1 cellular context compared by ENCODE assay signal in genomic region chr2:9797681-9798556, GRCh38.
TF ChIP-seq lines count a peak whose summit lies in the region.

No MANE protein-coding gene starts in this region.

TF ChIP-seq in HepG2, 621 proteins besides CTCF, POLR2A, EP300 and RAD21 (continued from another document and continues in another):
- TF ChIP-seq ZHX1 (CRISPR knock-in tag; IDR thresholded peaks at IDR 0.05; ENCODE audit: low read depth) (no peak), HNRNPL (IDR thresholded peaks at IDR 0.05; ENCODE audit: low read depth, low read length) (0 out of 2 replicates have a peak, but pooled peaks have one; percentile 34), NR2F6 (IDR thresholded peaks at IDR 0.05) (no peak), NR2F6 (CRISPR knock-in tag; IDR thresholded peaks at IDR 0.05) (peak; percentile 68), ZNF547 (CRISPR knock-in tag; IDR thresholded peaks at IDR 0.05) (peak; percentile 16; the same call in 1 of the 2 replicates), RERE (CRISPR knock-in tag; IDR thresholded peaks at IDR 0.05; ENCODE audit: low read depth) (no peak), CERS6 (CRISPR knock-in tag; IDR thresholded peaks at IDR 0.05) (no peak), TBX2 (CRISPR knock-in tag; IDR thresholded peaks at IDR 0.05; ENCODE audit: borderline replicate concordance) (no peak), CENPBD1 (CRISPR knock-in tag; IDR thresholded peaks at IDR 0.05; ENCODE audit: borderline replicate concordance, low read depth) (no peak), HNF4G (IDR thresholded peaks at IDR 0.05; ENCODE audit: borderline replicate concordance, low read depth, low read length) (no peak), HNF4G (CRISPR knock-in tag; IDR thresholded peaks at IDR 0.05; ENCODE audit: borderline replicate concordance, low read depth) (0 out of 2 replicates have a peak, but pooled peaks have one; percentile 31), SAP130 (CRISPR knock-in tag; IDR thresholded peaks at IDR 0.05; ENCODE audit: low read depth) (peak; percentile 40; the same call in 1 of the 2 replicates), NRL (CRISPR knock-in tag; IDR thresholded peaks at IDR 0.05; ENCODE audit: borderline replicate concordance) (0 out of 2 replicates have a peak, but pooled peaks have one; percentile 47), RARA (CRISPR knock-in tag; IDR thresholded peaks at IDR 0.05) (peak; percentile 52; the same call in 1 of the 2 replicates), NONO (IDR thresholded peaks at IDR 0.05) (no peak), NONO (CRISPR knock-in tag; conservative IDR thresholded peaks at IDR 0.05) (0 out of 2 replicates have a peak, but pooled peaks have one; percentile 19), HINFP (CRISPR knock-in tag; IDR thresholded peaks at IDR 0.05; ENCODE audit: low read depth) (0 out of 2 replicates have a peak, but pooled peaks have one; percentile 27), HIC2 (CRISPR knock-in tag; IDR thresholded peaks at IDR 0.05; ENCODE audit: low read depth) (peak; percentile 97), ZSCAN12 (CRISPR knock-in tag; IDR thresholded peaks at IDR 0.05) (no peak), ZNF710 (CRISPR knock-in tag; IDR thresholded peaks at IDR 0.05; ENCODE audit: borderline replicate concordance) (peak; percentile 45; the same call in 1 of the 2 replicates), MAFK (conservative IDR thresholded peaks at IDR 0.05 in 1 of 2, IDR thresholded peaks at IDR 0.05 in 1 of 2; ENCODE audit: low read length in 2 of 2) (no peak), SALL1 (CRISPR knock-in tag; IDR thresholded peaks at IDR 0.05) (peak; percentile 46), MTERF4 (CRISPR knock-in tag; IDR thresholded peaks at IDR 0.05) (no peak), ZNF878 (CRISPR knock-in tag; IDR thresholded peaks at IDR 0.05) (no peak), DRAP1 (CRISPR knock-in tag; IDR thresholded peaks at IDR 0.05) (peak; percentile 30; the same call in 1 of the 2 replicates), HNF1B (CRISPR knock-in tag; IDR thresholded peaks at IDR 0.05) (peak; percentile 84; the same call in 1 of the 2 replicates), ZNF343 (CRISPR knock-in tag; IDR thresholded peaks at IDR 0.05) (0 out of 2 replicates have a peak, but pooled peaks have one; percentile 24), HNF1A (IDR thresholded peaks at IDR 0.05; ENCODE audit: low read depth) (peak; percentile 84), HNF1A (CRISPR knock-in tag; IDR thresholded peaks at IDR 0.05; ENCODE audit: borderline replicate concordance) (0 out of 2 replicates have a peak, but pooled peaks have one; percentile 49), ELF1 (CRISPR knock-in tag; IDR thresholded peaks at IDR 0.05) (no peak)
